Comparison of ENCODE assay signal across 8 cellular contexts in the genomic region with DNA sequence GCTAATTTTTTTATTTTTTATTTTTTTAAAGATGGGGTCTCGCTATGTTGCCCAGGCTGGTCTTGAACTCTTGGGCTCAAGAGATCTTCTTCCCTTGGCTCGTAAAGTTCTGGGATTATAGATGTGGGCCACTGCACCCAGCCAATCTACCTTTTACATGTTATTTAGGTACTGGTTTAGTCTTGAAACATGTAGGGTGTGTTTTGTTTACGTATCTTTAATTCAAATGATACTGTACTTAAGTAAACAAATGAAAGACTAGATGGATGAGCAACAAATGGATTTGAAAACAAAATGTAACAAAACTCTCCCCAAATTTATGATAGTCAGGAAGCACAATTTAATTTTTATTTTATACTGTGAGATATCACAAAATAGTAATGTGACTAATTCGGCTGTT.
"Had no signal": no experiment of that assay in that cellular context is flagged by ENCODE, and none has a peak within 500 bp of the region (broad histone marks: within the 10 kb centered on the region; RNA-seq: fewer than 3 reads in every experiment).

No MANE protein-coding gene starts in this region.

- H3K9me3 Mint-ChIP-seq: GM23338, H9 had no signal

- H3K4me2 ChIP-seq: GM23338 had no signal

- DNase-seq: H9, HCEC 1CT, KBM-7 had no signal

- H3K4me3 Mint-ChIP-seq: GM23338, H9, IgD-negative memory B cell had no signal

- ATAC-seq: GM23338 had no signal

- H3K4me3 ChIP-seq: GM23338 had no signal

- H3K27ac Mint-ChIP-seq: GM23338, H9 had no signal

- FAIRE-seq: H1, H54, HTR-8/SVneo had no signal

- H3K27me3 Mint-ChIP-seq: IgD-negative memory B cell had no signal
